35 cellular contexts compared by ENCODE assay signal in the genomic region with DNA sequence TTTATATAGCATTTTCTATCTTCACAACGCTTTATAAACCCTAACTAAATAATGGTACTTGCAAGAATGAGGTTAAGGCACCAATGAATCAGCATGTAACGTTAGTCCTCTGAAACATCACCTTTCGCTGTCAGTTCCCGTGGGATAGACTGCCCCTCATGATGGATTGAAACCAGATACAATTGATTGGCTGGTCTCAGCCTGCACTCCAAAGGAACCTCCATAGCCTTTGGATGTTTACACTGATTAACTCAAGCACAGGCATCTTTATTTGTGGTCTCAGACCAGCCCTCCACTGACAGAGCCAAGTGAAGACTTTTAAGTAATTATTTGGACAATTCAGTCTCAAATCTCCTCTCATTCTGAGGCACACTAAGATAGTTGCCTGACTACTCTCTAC. TPM values are rescaled to one million over a fixed set of nuclear protein-coding genes. Genes with fewer than 3 reads are reported as not detected.
"Had no signal": no experiment of that assay in that cellular context is flagged by ENCODE, and none has a peak within 500 bp of the region (broad histone marks: within the 10 kb centered on the region; RNA-seq: fewer than 3 reads in every experiment).

No MANE protein-coding gene starts in this region.

- H3K4me1 ChIP-seq: adrenal gland, body of pancreas, breast epithelium had no signal

- ATAC-seq: activated CD8-positive, alpha-beta T cell treated with anti-CD3 and anti-CD28 coated beads for 36 hours; activated naive CD4-positive, alpha-beta T cell treated with anti-CD3 and anti-CD28 coated beads, Interleukin-2, amount 50 U/mL, for 72 hours; activated T-cell treated with anti-CD3 and anti-CD28 coated beads, Interleukin-2, amount 50 U/mL, for 4 hours; activated T-cell treated with anti-CD3 and anti-CD28 coated beads, Interleukin-2, amount 50 U/mL, for 72 hours; activated T-helper 17 cell treated with anti-CD3 and anti-CD28 coated beads, Interleukin-2, amount 50 U/mL, for 72 hours; body of pancreas had no signal

- H3K4me3 Mint-ChIP-seq: activated B cell treated with CpG ODN at 0.5 μM for 24 hours; activated CD4-positive, alpha-beta memory T cell treated with anti-CD3 and anti-CD28 coated beads for 36 hours; activated CD4-positive, alpha-beta T cell treated with anti-CD3 and anti-CD28 coated beads, Interleukin-2, amount 10 ng/mL, durations not matched to agents 24 days and 14 days; activated CD8-positive, alpha-beta T cell treated with anti-CD3 and anti-CD28 coated beads for 36 hours; activated naive CD4-positive, alpha-beta T cell treated with anti-CD3 and anti-CD28 coated beads for 36 hours; activated naive CD8-positive, alpha-beta T cell treated with anti-CD3 and anti-CD28 coated beads for 36 hours; activated T-cell treated with anti-CD3 and anti-CD28 coated beads, Interleukin-2, amount 50 U/mL, for 4 hours; activated T-cell treated with anti-CD3 and anti-CD28 coated beads, Interleukin-2, amount 50 U/mL, for 72 hours; activated T-helper 1 cell treated with anti-CD3 and anti-CD28 coated beads, Interleukin-12 subunit alpha, Interleukin-12 subunit beta, Interleukin-2, Interleukin-4 antibody, amounts not matched to agents 30 ng/mL and 10 ng/mL and 1 ng/mL, durations not matched to agents 14 hours and 24 hours and 36 hours; activated T-helper 17 cell treated with anti-CD3 and anti-CD28 coated beads, Interleukin-2, amount 50 U/mL, for 72 hours; T-helper 1 cell treated with Interleukin-12 subunit alpha and Interleukin-12 subunit beta and Interleukin-4 antibody, amounts not matched to agents 30 μg/mL and 1 μg/mL, for 36 hours; T-helper 2 cell treated with Interferon-gamma antibody and Interleukin-4, amounts not matched to agents 5 μg/mL and 100 μg/mL, for 36 hours had no signal

- H3K9me3 Mint-ChIP-seq: activated CD4-positive, alpha-beta T cell treated with anti-CD3 and anti-CD28 coated beads, Interleukin-2, amount 10 ng/mL, durations not matched to agents 24 days and 14 days; activated CD8-positive, alpha-beta T cell treated with anti-CD3 and anti-CD28 coated beads for 36 hours; activated naive CD4-positive, alpha-beta T cell treated with anti-CD3 and anti-CD28 coated beads for 36 hours; activated T-helper 1 cell treated with anti-CD3 and anti-CD28 coated beads, Interleukin-12 subunit alpha, Interleukin-12 subunit beta, Interleukin-2, Interleukin-4 antibody, amounts not matched to agents 30 ng/mL and 10 ng/mL and 1 ng/mL, durations not matched to agents 14 hours and 24 hours and 36 hours had no signal

- H3K36me3 ChIP-seq: adrenal gland, brain microvascular endothelial cell, breast epithelium had no signal

- H3K27ac Mint-ChIP-seq: activated B cell treated with CpG ODN at 0.5 μM for 24 hours; activated CD4-positive, alpha-beta memory T cell treated with anti-CD3 and anti-CD28 coated beads for 36 hours; activated CD4-positive, alpha-beta T cell treated with anti-CD3 and anti-CD28 coated beads, Interleukin-2, amount 10 ng/mL, durations not matched to agents 24 days and 14 days; activated CD8-positive, alpha-beta T cell treated with anti-CD3 and anti-CD28 coated beads for 36 hours; activated naive CD4-positive, alpha-beta T cell treated with anti-CD3 and anti-CD28 coated beads for 36 hours; activated naive CD4-positive, alpha-beta T cell treated with anti-CD3 and anti-CD28 coated beads, Interleukin-2, amount 50 U/mL, for 72 hours; activated naive CD8-positive, alpha-beta T cell treated with anti-CD3 and anti-CD28 coated beads for 36 hours; activated T-cell treated with anti-CD3 and anti-CD28 coated beads, Interleukin-2, amount 50 U/mL, for 72 hours; activated T-helper 1 cell treated with anti-CD3 and anti-CD28 coated beads, Interleukin-12 subunit alpha, Interleukin-12 subunit beta, Interleukin-2, Interleukin-4 antibody, amounts not matched to agents 30 ng/mL and 10 ng/mL and 1 ng/mL, durations not matched to agents 14 hours and 24 hours and 36 hours; activated T-helper 17 cell treated with anti-CD3 and anti-CD28 coated beads, Interleukin-2, amount 50 U/mL, for 72 hours; T-helper 1 cell treated with Interleukin-12 subunit alpha and Interleukin-12 subunit beta and Interleukin-4 antibody, amounts not matched to agents 30 μg/mL and 1 μg/mL, for 36 hours; T-helper 2 cell treated with Interferon-gamma antibody and Interleukin-4, amounts not matched to agents 5 μg/mL and 100 μg/mL, for 36 hours had no signal

- H3K27me3 Mint-ChIP-seq: activated B cell treated with CpG ODN at 0.5 μM for 24 hours; activated CD4-positive, alpha-beta memory T cell treated with anti-CD3 and anti-CD28 coated beads for 36 hours; activated CD4-positive, alpha-beta T cell treated with anti-CD3 and anti-CD28 coated beads, Interleukin-2, amount 10 ng/mL, durations not matched to agents 24 days and 14 days; activated CD8-positive, alpha-beta T cell treated with anti-CD3 and anti-CD28 coated beads for 36 hours; activated naive CD8-positive, alpha-beta T cell treated with anti-CD3 and anti-CD28 coated beads for 36 hours; activated T-helper 17 cell treated with anti-CD3 and anti-CD28 coated beads, Interleukin-2, amount 50 U/mL, for 72 hours had no signal

- H3K27me3 ChIP-seq: adrenal gland, body of pancreas, brain microvascular endothelial cell, breast epithelium had no signal

- H3K36me3 Mint-ChIP-seq: activated CD4-positive, alpha-beta memory T cell treated with anti-CD3 and anti-CD28 coated beads for 36 hours; activated naive CD4-positive, alpha-beta T cell treated with anti-CD3 and anti-CD28 coated beads, Interleukin-2, amount 50 U/mL, for 72 hours; activated naive CD8-positive, alpha-beta T cell treated with anti-CD3 and anti-CD28 coated beads for 36 hours had no signal

- DNase-seq: activated B cell treated with CpG ODN at 0.5 μM for 24 hours; activated CD4-positive, alpha-beta memory T cell treated with anti-CD3 and anti-CD28 coated beads for 36 hours; activated CD4-positive, alpha-beta T cell treated with anti-CD3 and anti-CD28 coated beads for 4 hours; activated CD4-positive, alpha-beta T cell treated with anti-CD3 and anti-CD28 coated beads, Interleukin-2, amount 50 U/mL, for 1 hour; activated CD4-positive, alpha-beta T cell treated with anti-CD3 and anti-CD28 coated beads, Interleukin-2, amount 50 U/mL, for 4 hours; activated CD4-positive, CD25-positive, alpha-beta regulatory T cell treated with anti-CD3 and anti-CD28 coated beads, Interleukin-2, amount 50 U/mL, for 72 hours; activated CD8-positive, alpha-beta memory T cell treated with anti-CD3 and anti-CD28 coated beads, Interleukin-2, amount 50 U/mL, for 4 hours; activated CD8-positive, alpha-beta T cell treated with anti-CD3 and anti-CD28 coated beads for 36 hours; activated effector memory CD4-positive, alpha-beta T cell treated with anti-CD3 and anti-CD28 coated beads, Interleukin-2, amount 50 U/mL, for 16 hours; activated gamma-delta T cell treated with Interleukin-2 at 50 U/mL for 16 hours; activated naive CD4-positive, alpha-beta T cell; activated naive CD4-positive, alpha-beta T cell treated with anti-CD3 and anti-CD28 coated beads for 36 hours; activated naive CD4-positive, alpha-beta T cell treated with anti-CD3 and anti-CD28 coated beads, Interleukin-2, amount 50 U/mL, for 16 hours; activated naive CD8-positive, alpha-beta T cell treated with anti-CD3 and anti-CD28 coated beads for 36 hours; activated T-cell treated with anti-CD3 and anti-CD28 coated beads for 4 hours; activated T-cell treated with anti-CD3 and anti-CD28 coated beads, Interleukin-2, amount 50 U/mL, for 1 hour; activated T-cell treated with anti-CD3 and anti-CD28 coated beads, Interleukin-2, amount 50 U/mL, for 4 hours; activated T-cell treated with anti-CD3 and anti-CD28 coated beads, Interleukin-2, amount 50 U/mL, for 72 hours; adrenal gland; amniotic stem cell; aorta; body of pancreas; brain microvascular endothelial cell; central memory CD4-positive, alpha-beta T cell; T-helper 1 cell; T-helper 2 cell; T-helper 9 cell had no signal

- H3K4me1 Mint-ChIP-seq: activated B cell treated with CpG ODN at 0.5 μM for 24 hours; activated CD4-positive, alpha-beta T cell treated with anti-CD3 and anti-CD28 coated beads, Interleukin-2, amount 10 ng/mL, durations not matched to agents 24 days and 14 days; activated naive CD8-positive, alpha-beta T cell treated with anti-CD3 and anti-CD28 coated beads for 36 hours; activated T-helper 17 cell treated with anti-CD3 and anti-CD28 coated beads, Interleukin-2, amount 50 U/mL, for 72 hours had no signal

- H3K27ac ChIP-seq: adrenal gland, body of pancreas, brain microvascular endothelial cell, breast epithelium, VCaP had no signal

- H3K4me3 ChIP-seq: adrenal gland, body of pancreas, breast epithelium had no signal

RNA-seq across cellular contexts. Expression of gene TENM2, which starts 26.8 kb away (rescaled TPM):
- total RNA-seq: activated B cell treated with CpG ODN at 0.5 μM for 24 hours; activated CD4-positive, alpha-beta memory T cell treated with anti-CD3 and anti-CD28 coated beads for 36 hours; activated CD4-positive, alpha-beta T cell treated with anti-CD3 and anti-CD28 coated beads, Interleukin-2, amount 10 ng/mL, durations not matched to agents 24 days and 14 days; activated CD8-positive, alpha-beta T cell treated with anti-CD3 and anti-CD28 coated beads for 36 hours; activated naive CD4-positive, alpha-beta T cell treated with anti-CD3 and anti-CD28 coated beads for 36 hours; activated T-helper 1 cell treated with anti-CD3 and anti-CD28 coated beads, Interleukin-12 subunit alpha, Interleukin-12 subunit beta, Interleukin-2, Interleukin-4 antibody, amounts not matched to agents 30 ng/mL and 10 ng/mL and 1 ng/mL, durations not matched to agents 14 hours and 24 hours and 36 hours had no signal
